In the genomic region with DNA sequence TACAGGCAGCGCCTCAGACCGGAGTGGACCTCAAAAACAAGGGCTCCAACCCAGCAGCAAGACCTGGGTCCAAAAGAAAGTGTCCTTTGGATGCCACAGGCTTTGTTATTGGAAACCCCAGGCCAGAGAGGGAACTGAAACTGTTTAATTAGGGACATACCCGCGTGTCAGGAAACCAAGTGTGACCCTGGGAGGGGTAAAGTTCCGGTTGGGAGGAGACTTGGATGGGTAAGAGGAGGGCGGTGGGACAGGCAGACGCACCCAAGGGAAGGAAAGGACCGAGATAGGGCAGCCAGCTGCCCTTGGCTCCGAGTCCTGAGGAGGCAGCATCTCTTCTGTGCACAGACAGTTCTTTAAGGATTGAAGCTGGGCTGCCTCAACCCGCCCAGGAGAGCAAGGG, we compare ENCODE assay signal across 1 cellular context.
TF ChIP-seq lines count a peak whose summit lies in the region.

No MANE protein-coding gene starts in this region.

TF ChIP-seq in GM12878, 131 proteins besides CTCF, POLR2A, EP300 and RAD21 (continued from another document):
- 0 out of 2 replicates have a peak, but pooled peaks have one; percentile 51 for TF ChIP-seq ZNF24 (IDR thresholded peaks at IDR 0.05)
- 0 out of 2 replicates have a peak, but pooled peaks have one; percentile 36 for TF ChIP-seq GABPA (IDR thresholded peaks at IDR 0.05; ENCODE audit: low read depth)
- no peak for TF ChIP-seq KAT2A (conservative IDR thresholded peaks at IDR 0.05; ENCODE audit: control insufficient read depth, low read depth, low read length)
- peak; percentile 72; the same call in 1 of the 2 replicates for TF ChIP-seq RUNX3 (IDR thresholded peaks at IDR 0.05; ENCODE audit: low read length)
- peak; percentile 42 to 59; a peak in 3 of 4 replicates for TF ChIP-seq BHLHE40 (IDR thresholded peaks at IDR 0.05; ENCODE audit: borderline replicate concordance in 1 of 2, low read depth in 2 of 2, low read length in 1 of 2)
- no peak for TF ChIP-seq CBX5 (IDR thresholded peaks at IDR 0.05; ENCODE audit: low read depth)
- TF ChIP-seq CHD4 (IDR thresholded peaks at IDR 0.05): no peak
- TF ChIP-seq TBL1XR1 (IDR thresholded peaks at IDR 0.05; ENCODE audit: low read depth, low read length): peak; percentile 39; the same call in 1 of the 2 replicates
- TF ChIP-seq, protein P1, sequence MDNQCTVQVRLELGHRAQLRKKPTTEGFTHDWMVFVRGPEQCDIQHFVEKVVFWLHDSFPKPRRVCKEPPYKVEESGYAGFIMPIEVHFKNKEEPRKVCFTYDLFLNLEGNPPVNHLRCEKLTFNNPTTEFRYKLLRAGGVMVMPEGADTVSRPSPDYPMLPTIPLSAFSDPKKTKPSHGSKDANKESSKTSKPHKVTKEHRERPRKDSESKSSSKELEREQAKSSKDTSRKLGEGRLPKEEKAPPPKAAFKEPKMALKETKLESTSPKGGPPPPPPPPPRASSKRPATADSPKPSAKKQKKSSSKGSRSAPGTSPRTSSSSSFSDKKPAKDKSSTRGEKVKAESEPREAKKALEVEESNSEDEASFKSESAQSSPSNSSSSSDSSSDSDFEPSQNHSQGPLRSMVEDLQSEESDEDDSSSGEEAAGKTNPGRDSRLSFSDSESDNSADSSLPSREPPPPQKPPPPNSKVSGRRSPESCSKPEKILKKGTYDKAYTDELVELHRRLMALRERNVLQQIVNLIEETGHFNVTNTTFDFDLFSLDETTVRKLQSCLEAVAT (IDR thresholded peaks at IDR 0.05): no peak
- no peak for TF ChIP-seq STAT1 (conservative IDR thresholded peaks at IDR 0.05)
- TF ChIP-seq NFXL1 (IDR thresholded peaks at IDR 0.05; ENCODE audit: borderline replicate concordance): no peak
- TF ChIP-seq, protein P2, sequence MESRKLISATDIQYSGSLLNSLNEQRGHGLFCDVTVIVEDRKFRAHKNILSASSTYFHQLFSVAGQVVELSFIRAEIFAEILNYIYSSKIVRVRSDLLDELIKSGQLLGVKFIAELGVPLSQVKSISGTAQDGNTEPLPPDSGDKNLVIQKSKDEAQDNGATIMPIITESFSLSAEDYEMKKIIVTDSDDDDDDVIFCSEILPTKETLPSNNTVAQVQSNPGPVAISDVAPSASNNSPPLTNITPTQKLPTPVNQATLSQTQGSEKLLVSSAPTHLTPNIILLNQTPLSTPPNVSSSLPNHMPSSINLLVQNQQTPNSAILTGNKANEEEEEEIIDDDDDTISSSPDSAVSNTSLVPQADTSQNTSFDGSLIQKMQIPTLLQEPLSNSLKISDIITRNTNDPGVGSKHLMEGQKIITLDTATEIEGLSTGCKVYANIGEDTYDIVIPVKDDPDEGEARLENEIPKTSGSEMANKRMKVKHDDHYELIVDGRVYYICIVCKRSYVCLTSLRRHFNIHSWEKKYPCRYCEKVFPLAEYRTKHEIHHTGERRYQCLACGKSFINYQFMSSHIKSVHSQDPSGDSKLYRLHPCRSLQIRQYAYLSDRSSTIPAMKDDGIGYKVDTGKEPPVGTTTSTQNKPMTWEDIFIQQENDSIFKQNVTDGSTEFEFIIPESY (IDR thresholded peaks at IDR 0.05): no peak
- no peak for TF ChIP-seq RBBP5 (conservative IDR thresholded peaks at IDR 0.05)
- no peak for TF ChIP-seq FOXK2 (IDR thresholded peaks at IDR 0.05)
- TF ChIP-seq SMARCA5 (IDR thresholded peaks at IDR 0.05): no peak
- TF ChIP-seq BACH1 (IDR thresholded peaks at IDR 0.05; ENCODE audit: borderline replicate concordance): peak; percentile 18; the same call in 1 of the 2 replicates
- TF ChIP-seq NR2F1 (conservative IDR thresholded peaks at IDR 0.05): peak; percentile 77
- TF ChIP-seq, protein P3, sequence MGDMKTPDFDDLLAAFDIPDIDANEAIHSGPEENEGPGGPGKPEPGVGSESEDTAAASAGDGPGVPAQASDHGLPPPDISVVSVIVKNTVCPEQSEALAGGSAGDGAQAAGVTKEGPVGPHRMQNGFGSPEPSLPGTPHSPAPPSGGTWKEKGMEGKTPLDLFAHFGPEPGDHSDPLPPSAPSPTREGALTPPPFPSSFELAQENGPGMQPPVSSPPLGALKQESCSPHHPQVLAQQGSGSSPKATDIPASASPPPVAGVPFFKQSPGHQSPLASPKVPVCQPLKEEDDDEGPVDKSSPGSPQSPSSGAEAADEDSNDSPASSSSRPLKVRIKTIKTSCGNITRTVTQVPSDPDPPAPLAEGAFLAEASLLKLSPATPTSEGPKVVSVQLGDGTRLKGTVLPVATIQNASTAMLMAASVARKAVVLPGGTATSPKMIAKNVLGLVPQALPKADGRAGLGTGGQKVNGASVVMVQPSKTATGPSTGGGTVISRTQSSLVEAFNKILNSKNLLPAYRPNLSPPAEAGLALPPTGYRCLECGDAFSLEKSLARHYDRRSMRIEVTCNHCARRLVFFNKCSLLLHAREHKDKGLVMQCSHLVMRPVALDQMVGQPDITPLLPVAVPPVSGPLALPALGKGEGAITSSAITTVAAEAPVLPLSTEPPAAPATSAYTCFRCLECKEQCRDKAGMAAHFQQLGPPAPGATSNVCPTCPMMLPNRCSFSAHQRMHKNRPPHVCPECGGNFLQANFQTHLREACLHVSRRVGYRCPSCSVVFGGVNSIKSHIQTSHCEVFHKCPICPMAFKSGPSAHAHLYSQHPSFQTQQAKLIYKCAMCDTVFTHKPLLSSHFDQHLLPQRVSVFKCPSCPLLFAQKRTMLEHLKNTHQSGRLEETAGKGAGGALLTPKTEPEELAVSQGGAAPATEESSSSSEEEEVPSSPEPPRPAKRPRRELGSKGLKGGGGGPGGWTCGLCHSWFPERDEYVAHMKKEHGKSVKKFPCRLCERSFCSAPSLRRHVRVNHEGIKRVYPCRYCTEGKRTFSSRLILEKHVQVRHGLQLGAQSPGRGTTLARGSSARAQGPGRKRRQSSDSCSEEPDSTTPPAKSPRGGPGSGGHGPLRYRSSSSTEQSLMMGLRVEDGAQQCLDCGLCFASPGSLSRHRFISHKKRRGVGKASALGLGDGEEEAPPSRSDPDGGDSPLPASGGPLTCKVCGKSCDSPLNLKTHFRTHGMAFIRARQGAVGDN (IDR thresholded peaks at IDR 0.05): no peak
- no peak for TF ChIP-seq SREBF1 (IDR thresholded peaks at IDR 0.05; ENCODE audit: low read length)
- TF ChIP-seq RCOR1 (conservative IDR thresholded peaks at IDR 0.05; ENCODE audit: low read depth, low read length): no peak
- TF ChIP-seq HDAC6 (IDR thresholded peaks at IDR 0.05; ENCODE audit: unreplicated experiment): no peak
- TF ChIP-seq ZNF217 (IDR thresholded peaks at IDR 0.05): no peak
- TF ChIP-seq, protein P4, sequence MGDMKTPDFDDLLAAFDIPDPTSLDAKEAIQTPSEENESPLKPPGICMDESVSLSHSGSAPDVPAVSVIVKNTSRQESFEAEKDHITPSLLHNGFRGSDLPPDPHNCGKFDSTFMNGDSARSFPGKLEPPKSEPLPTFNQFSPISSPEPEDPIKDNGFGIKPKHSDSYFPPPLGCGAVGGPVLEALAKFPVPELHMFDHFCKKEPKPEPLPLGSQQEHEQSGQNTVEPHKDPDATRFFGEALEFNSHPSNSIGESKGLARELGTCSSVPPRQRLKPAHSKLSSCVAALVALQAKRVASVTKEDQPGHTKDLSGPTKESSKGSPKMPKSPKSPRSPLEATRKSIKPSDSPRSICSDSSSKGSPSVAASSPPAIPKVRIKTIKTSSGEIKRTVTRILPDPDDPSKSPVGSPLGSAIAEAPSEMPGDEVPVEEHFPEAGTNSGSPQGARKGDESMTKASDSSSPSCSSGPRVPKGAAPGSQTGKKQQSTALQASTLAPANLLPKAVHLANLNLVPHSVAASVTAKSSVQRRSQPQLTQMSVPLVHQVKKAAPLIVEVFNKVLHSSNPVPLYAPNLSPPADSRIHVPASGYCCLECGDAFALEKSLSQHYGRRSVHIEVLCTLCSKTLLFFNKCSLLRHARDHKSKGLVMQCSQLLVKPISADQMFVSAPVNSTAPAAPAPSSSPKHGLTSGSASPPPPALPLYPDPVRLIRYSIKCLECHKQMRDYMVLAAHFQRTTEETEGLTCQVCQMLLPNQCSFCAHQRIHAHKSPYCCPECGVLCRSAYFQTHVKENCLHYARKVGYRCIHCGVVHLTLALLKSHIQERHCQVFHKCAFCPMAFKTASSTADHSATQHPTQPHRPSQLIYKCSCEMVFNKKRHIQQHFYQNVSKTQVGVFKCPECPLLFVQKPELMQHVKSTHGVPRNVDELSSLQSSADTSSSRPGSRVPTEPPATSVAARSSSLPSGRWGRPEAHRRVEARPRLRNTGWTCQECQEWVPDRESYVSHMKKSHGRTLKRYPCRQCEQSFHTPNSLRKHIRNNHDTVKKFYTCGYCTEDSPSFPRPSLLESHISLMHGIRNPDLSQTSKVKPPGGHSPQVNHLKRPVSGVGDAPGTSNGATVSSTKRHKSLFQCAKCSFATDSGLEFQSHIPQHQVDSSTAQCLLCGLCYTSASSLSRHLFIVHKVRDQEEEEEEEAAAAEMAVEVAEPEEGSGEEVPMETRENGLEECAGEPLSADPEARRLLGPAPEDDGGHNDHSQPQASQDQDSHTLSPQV (IDR thresholded peaks at IDR 0.05): no peak
- no peak for TF ChIP-seq ASH2L (IDR thresholded peaks at IDR 0.05; ENCODE audit: borderline replicate concordance, low read depth)
- TF ChIP-seq, protein P5, sequence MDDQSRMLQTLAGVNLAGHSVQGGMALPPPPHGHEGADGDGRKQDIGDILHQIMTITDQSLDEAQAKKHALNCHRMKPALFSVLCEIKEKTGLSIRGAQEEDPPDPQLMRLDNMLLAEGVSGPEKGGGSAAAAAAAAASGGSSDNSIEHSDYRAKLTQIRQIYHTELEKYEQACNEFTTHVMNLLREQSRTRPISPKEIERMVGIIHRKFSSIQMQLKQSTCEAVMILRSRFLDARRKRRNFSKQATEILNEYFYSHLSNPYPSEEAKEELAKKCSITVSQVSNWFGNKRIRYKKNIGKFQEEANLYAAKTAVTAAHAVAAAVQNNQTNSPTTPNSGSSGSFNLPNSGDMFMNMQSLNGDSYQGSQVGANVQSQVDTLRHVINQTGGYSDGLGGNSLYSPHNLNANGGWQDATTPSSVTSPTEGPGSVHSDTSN (IDR thresholded peaks at IDR 0.05; ENCODE audit: insufficient replicate concordance, low read depth, low read length): no peak
